Comparison of ENCODE assay signal across 22 cellular contexts in genomic region chr2:200415455-200415854, GRCh38.
"Had no signal": no experiment of that assay in that cellular context is flagged by ENCODE, and none has a peak within 500 bp of the region (broad histone marks: within the 10 kb centered on the region; RNA-seq: fewer than 3 reads in every experiment).

No MANE protein-coding gene starts in this region.

- H3K4me1 ChIP-seq: Peyer's patch, SJCRH30 had no signal

- H3K27me3 ChIP-seq: MG63, Peyer's patch, SJCRH30 had no signal

- H3K27ac ChIP-seq: Peyer's patch, SJCRH30, SK-N-MC had no signal

- ATAC-seq: Right ventricle myocardium inferior had no signal

- H3K4me3 ChIP-seq: MG63, Peyer's patch, SJCRH30, SK-N-MC had no signal

- H3K9me3 ChIP-seq: MG63, Peyer's patch, SJCRH30 had no signal

- DNase-seq: KBM-7, MG63, NCI-H1092, NCI-H1105 treated with DMSO at 0.1 percent for 48 hours, NCI-H1417 treated with DMSO at 0.1 percent for 48 hours, NCI-H146, NCI-H1694 treated with DMSO at 0.1 percent for 48 hours, NCI-H1930, NCI-H2081, NCI-H2171, NCI-H226, NCI-H446, NCI-H510A, NCI-H524 treated with DMSO at 0.1 percent for 48 hours, NCI-H69, NCI-H774, Peyer's patch, SHP77 treated with DMSO at 0.1 percent for 48 hours, SJCRH30, T-helper 1 cell had no signal
